Comparison of ENCODE assay signal across 14 cellular contexts in genomic region chr6:103105686-103106085, GRCh38.
DNase-seq lines count a peak whose midpoint lies in the region; ATAC-seq and TF ChIP-seq lines count a peak whose summit lies in the region.
"Had no signal": no experiment of that assay in that cellular context is flagged by ENCODE, and none has a peak within 500 bp of the region (broad histone marks: within the 10 kb centered on the region; RNA-seq: fewer than 3 reads in every experiment).

No MANE protein-coding gene starts in this region.

- no peaks in the 10 kb centered on the region; the same call in 1 of the 2 replicates for H3K9me2 ChIP-seq in GM23338 (ENCODE audit: insufficient read depth)
- H3K9me2 ChIP-seq in PC-9 (ENCODE audit: insufficient read depth) = no peaks in the 10 kb centered on the region; the same call in 1 of the 2 replicates

- H2AFZ ChIP-seq in GM23338 (peak overlapping the region; percentile 1; the same call in 1 of the 2 replicates), PC-9 (0 out of 2 replicates have a peak overlapping the region, but pooled peaks have one; percentile 18), neuron (ENCODE audit: low read depth, low read length) (peak overlapping the region; percentile 43)

- CTCF ChIA-PET in PC-9 (lab: Charles Lee) = no interaction called here

- peaks cover 11% of the 10 kb centered on the region for H3K4me1 Mint-ChIP-seq in GM23338
- H3K4me1 Mint-ChIP-seq: CD14-positive monocyte, IgD-negative memory B cell had no signal

- H3K27me3 ChIP-seq in GM23338 (ENCODE audit: insufficient read depth) = no peaks in the 10 kb centered on the region
- H3K27me3 ChIP-seq in PC-9 (ENCODE audit: insufficient read depth, low read depth) = no peaks in the 10 kb centered on the region
- H3K27me3 ChIP-seq in neuron (ENCODE audit: insufficient read depth, low read length) = no peaks in the 10 kb centered on the region

- H3F3A ChIP-seq in GM23338 (replicated peaks; ENCODE audit: low read depth) (no peaks in the 10 kb centered on the region), PC-9 (ENCODE audit: insufficient read depth, low read depth) (no peaks in the 10 kb centered on the region)

- H3K27me3 Mint-ChIP-seq in GM23338 (ENCODE audit: insufficient read depth, low read depth, poor library complexity) = no peaks in the 10 kb centered on the region
- H3K27me3 Mint-ChIP-seq: IgD-negative memory B cell had no signal

- BruUV-seq in PC-9 (replicated peaks; lab: Mats Ljungman, UMichigan) = no TSS peak

- H3K4me3 ChIP-seq in GM23338 (no peak overlapping the region), PC-9 (no peak overlapping the region), neuron (ENCODE audit: low read length) (no peak overlapping the region)

- H3K36me3 ChIP-seq in GM23338 (ENCODE audit: insufficient read depth) (no peaks in the 10 kb centered on the region), PC-9 (ENCODE audit: low read depth) (no peaks in the 10 kb centered on the region), neuron (ENCODE audit: insufficient read depth, low read length) (no peaks in the 10 kb centered on the region)

- no peaks in the 10 kb centered on the region for H3K4me1 ChIP-seq in GM23338 (ENCODE audit: insufficient read depth)
- H3K4me1 ChIP-seq in PC-9 (replicated peaks; ENCODE audit: insufficient read depth) = no peaks in the 10 kb centered on the region
- H3K4me1 ChIP-seq in neuron (ENCODE audit: insufficient read depth, low read length) = no peaks in the 10 kb centered on the region

- no peaks in the 10 kb centered on the region for H4K20me1 ChIP-seq in GM23338 (replicated peaks; ENCODE audit: insufficient read depth)
- H4K20me1 ChIP-seq in PC-9 (ENCODE audit: insufficient read depth) = no peaks in the 10 kb centered on the region

- H3K4me2 ChIP-seq in GM23338 (no peak overlapping the region), PC-9 (no peak overlapping the region)

- intact Hi-C loops in PC-9 (cut with micrococcal nuclease; ENCODE audit: unreplicated experiment) = no loop called here

- DNase-seq in GM23338 (ENCODE audit: low spot score) (peak; percentile 32), PC-9 (no peak), iPS-NIHi11 (ENCODE audit: low spot score) (peak; percentile 11), NCI-H1694 (lab: John Stamatoyannopoulos, UW) (no peak), MV-4-11 (lab: John Stamatoyannopoulos, UW) (no peak)
- DNase-seq: CD8-positive, alpha-beta T cell; COR-L47; DND-41; GDM1 had no signal

- TF ChIP-seq CTCF in GM23338 (conservative IDR thresholded peaks at IDR 0.05; ENCODE audit: low read depth in 2 of 2) (no peak), PC-9 (conservative IDR thresholded peaks at IDR 0.05) (no peak)

- H3K4me3 Mint-ChIP-seq in GM23338 = no peak overlapping the region
- H3K4me3 Mint-ChIP-seq: CD14-positive monocyte; CD8-positive, alpha-beta T cell; IgD-negative memory B cell had no signal

- H3K9me3 ChIP-seq in PC-9 (ENCODE audit: insufficient read depth, low read depth) (no peaks in the 10 kb centered on the region), neuron (ENCODE audit: low read length) (no peaks in the 10 kb centered on the region)

- ATAC-seq in GM23338 (peak; percentile 94), GM18870 (IDR thresholded peaks at IDR 0.05; ENCODE audit: unreplicated experiment) (no peak)
- ATAC-seq: CD8-positive, alpha-beta T cell had no signal

- peak overlapping the region; percentile 9; the same call in 1 of the 2 replicates for H3K27ac Mint-ChIP-seq in GM23338
- H3K27ac Mint-ChIP-seq: CD14-positive monocyte; CD8-positive, alpha-beta T cell had no signal

- H3K79me2 ChIP-seq in GM23338 (replicated peaks; ENCODE audit: insufficient read depth) (no peaks in the 10 kb centered on the region), PC-9 (ENCODE audit: low read depth) (no peaks in the 10 kb centered on the region)

- peaks cover 4% of the 10 kb centered on the region; the same call in 1 of the 3 replicates for H3K9me3 Mint-ChIP-seq in GM23338

- POLR2A ChIA-PET in PC-9 (lab: Charles Lee; ENCODE audit: unreplicated experiment) = no interaction called here

- H3K36me3 Mint-ChIP-seq in GM23338 (ENCODE audit: low read depth) = no peaks in the 10 kb centered on the region
- H3K36me3 Mint-ChIP-seq: CD14-positive monocyte; CD8-positive, alpha-beta T cell; IgD-negative memory B cell had no signal

- H3K27ac ChIP-seq in GM23338 (ENCODE audit: low read depth) (no peak overlapping the region), PC-9 (no peak overlapping the region)
- H3K27ac ChIP-seq: 22Rv1 had no signal

TF ChIP-seq in GM23338, 12 proteins besides CTCF, POLR2A, EP300 and RAD21:
- TF ChIP-seq ETS1 (IDR thresholded peaks at IDR 0.05) (no peak), ZNF462 (CRISPR knock-in tag; IDR thresholded peaks at IDR 0.05) (peak; percentile 74; the same call in 1 of the 2 replicates)

Comparison
In these comparisons a context has a peak if more than half of its experiments do, and no peak if none do; other contexts are left out.
1. DNase-seq: peak in GM23338 (single experiment) and iPS-NIHi11 (single experiment); none in PC-9 (0 of 2), NCI-H1694 (single experiment) and MV-4-11 (single experiment).
2. Peak in every context shown above with its lines, with median percentiles within 50 percentile points of each other: H2AFZ ChIP-seq.